Comparison of ENCODE assay signal across 7 cellular contexts in the genomic region with DNA sequence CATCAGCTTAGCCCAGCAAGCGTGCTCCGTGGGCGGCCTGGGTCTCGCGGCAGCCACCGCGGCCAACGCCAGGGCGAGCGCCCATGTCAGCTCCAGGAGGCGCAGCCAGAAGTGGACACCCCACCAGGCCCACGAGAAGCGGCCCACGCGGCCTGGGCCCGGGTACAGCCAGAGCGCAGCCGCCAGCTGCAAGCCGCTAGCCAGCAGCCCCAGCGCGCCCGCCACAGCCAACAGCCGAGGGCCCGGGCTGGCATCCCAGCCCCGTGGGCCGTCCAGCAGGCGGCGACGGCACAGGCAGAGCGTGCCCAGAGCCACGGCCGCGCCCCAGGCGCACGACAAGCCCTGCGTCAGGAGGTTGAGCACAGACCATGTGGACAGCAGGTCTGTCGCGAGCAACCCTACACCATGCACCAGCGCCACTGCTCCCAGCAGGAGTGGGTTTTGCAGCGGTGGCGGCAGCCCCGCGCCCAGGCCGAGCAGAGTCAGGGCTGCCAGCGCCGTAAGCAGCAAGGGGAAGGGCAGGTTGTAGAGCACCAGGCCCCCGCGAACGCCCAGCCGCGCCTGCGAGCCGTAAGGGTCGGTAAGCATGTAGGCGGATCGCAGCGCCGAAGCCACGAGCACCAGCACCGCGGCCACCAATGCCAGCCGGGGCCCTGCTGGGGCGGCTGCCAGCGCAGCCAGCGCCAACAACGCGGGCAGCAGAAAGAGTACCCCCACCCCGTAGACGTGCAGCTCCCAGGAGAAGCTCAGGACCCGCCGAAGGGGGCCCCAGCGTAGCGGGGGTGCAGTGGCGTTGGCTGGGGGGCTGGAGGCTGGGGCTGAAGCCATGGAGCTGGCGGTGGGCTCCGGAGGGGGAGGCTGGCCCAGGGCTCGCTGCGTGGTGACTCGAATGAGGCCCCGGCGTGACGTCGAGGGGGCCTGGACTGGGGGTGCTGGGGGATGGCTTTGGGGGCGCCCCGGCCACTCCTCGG. TPM values are rescaled to one million over a fixed set of nuclear protein-coding genes. Genes with fewer than 3 reads are reported as not detected.
DNase-seq lines count a peak whose midpoint lies in the region; ATAC-seq lines count a peak whose summit lies in the region.

No MANE protein-coding gene starts in this region.

- H3K4me3 ChIP-seq in right cardiac atrium (ENCODE audit: low read length) (peak overlapping the region; percentile 26), rectal smooth muscle tissue (ENCODE audit: low read length) (peak overlapping the region; percentile 80)

- no peaks in the 10 kb centered on the region for H3K27me3 ChIP-seq in right cardiac atrium (ENCODE audit: control insufficient read depth, insufficient read depth)
- H3K27me3 ChIP-seq in rectal smooth muscle tissue (ENCODE audit: control insufficient read depth, insufficient read depth, low read length), result no peaks in the 10 kb centered on the region

- ATAC-seq in right cardiac atrium (peak; percentile 86 to 89), HG03175 (IDR thresholded peaks at IDR 0.05; ENCODE audit: unreplicated experiment) (no peak), GM21526 (IDR thresholded peaks at IDR 0.05; ENCODE audit: low FRiP score, unreplicated experiment) (no peak), HG03135 (IDR thresholded peaks at IDR 0.05; ENCODE audit: unreplicated experiment) (no peak)

- peak; percentile 99 for DNase-seq in HuH-7 (ENCODE audit: low spot score)
- peak in 42 of 56 donors; percentile 17 to 84 (median 54) for DNase-seq in amygdala (lab: John Stamatoyannopoulos, UW)
- peak; percentile 78 to 90 (median 89) for DNase-seq in right cardiac atrium

- intact Hi-C loops in right cardiac atrium (cut with DNase I), result no loop called here

- H3K9me3 ChIP-seq in right cardiac atrium (ENCODE audit: control insufficient read depth, low read length), result no peaks in the 10 kb centered on the region

- peak overlapping the region; percentile 77 for H3K9ac ChIP-seq in rectal smooth muscle tissue (ENCODE audit: low read length)

- H3K36me3 ChIP-seq in rectal smooth muscle tissue (ENCODE audit: control insufficient read depth, insufficient read depth, low read length), result peaks cover 3% of the 10 kb centered on the region

- 29% methylated on average over 86 of the region's 86 CpGs for WGBS in right cardiac atrium

- H3K27ac ChIP-seq in right cardiac atrium (ENCODE audit: low read length) (peak overlapping the region; percentile 21), rectal smooth muscle tissue (ENCODE audit: low read depth, low read length) (peak overlapping the region; percentile 86)

- H3K4me1 ChIP-seq in right cardiac atrium (ENCODE audit: control insufficient read depth, insufficient read depth, low read length), result no peaks in the 10 kb centered on the region
- peaks cover 2% of the 10 kb centered on the region for H3K4me1 ChIP-seq in rectal smooth muscle tissue (ENCODE audit: control insufficient read depth, insufficient read depth, low read length)

RNA-seq across cellular contexts. Expression of gene PRRT3, which starts 4.9 kb away (rescaled TPM):
- total RNA-seq in right cardiac atrium, result 1 to 10 TPM; 1.4 to 2.1 (median 1.7) TPM
- 1.2 TPM for polyA plus RNA-seq in right cardiac atrium

RNA-seq across cellular contexts. Expression of gene CRELD1, which starts 13.7 kb away (rescaled TPM):
- total RNA-seq in right cardiac atrium, result 10 to 100 TPM; 59.6 to 88.4 (median 66.9) TPM
- 92.8 TPM for polyA plus RNA-seq in right cardiac atrium

RNA-seq across cellular contexts. Expression of gene IL17RC, which starts 30.4 kb away (rescaled TPM):
- 10 to 100 TPM; 35.1 to 48.1 (median 41.9) TPM for total RNA-seq in right cardiac atrium
- polyA plus RNA-seq in right cardiac atrium, result 40.4 TPM

RNA-seq across cellular contexts. Expression of gene EMC3, which starts 39.3 kb away (rescaled TPM):
- 10 to 100 TPM; 84.3 to 89.8 (median 87.6) TPM for total RNA-seq in right cardiac atrium
- 85.2 TPM for polyA plus RNA-seq in right cardiac atrium

RNA-seq across cellular contexts. Expression of gene IL17RE, which starts 44.7 kb away (rescaled TPM):
- total RNA-seq in right cardiac atrium, result 1 to 10 TPM; 1.0 to 2.2 (median 1.4) TPM
- polyA plus RNA-seq in right cardiac atrium, result 1.2 TPM

Comparison
In these comparisons a context has a peak if more than half of its experiments do, and no peak if none do; other contexts are left out.
1. ATAC-seq: peak in right cardiac atrium (2 of 2); none in HG03175 (single experiment), GM21526 (single experiment) and HG03135 (single experiment).
2. Peak in every context shown above with its lines, with median percentiles within 50 percentile points of each other: DNase-seq.